In the genomic region with DNA sequence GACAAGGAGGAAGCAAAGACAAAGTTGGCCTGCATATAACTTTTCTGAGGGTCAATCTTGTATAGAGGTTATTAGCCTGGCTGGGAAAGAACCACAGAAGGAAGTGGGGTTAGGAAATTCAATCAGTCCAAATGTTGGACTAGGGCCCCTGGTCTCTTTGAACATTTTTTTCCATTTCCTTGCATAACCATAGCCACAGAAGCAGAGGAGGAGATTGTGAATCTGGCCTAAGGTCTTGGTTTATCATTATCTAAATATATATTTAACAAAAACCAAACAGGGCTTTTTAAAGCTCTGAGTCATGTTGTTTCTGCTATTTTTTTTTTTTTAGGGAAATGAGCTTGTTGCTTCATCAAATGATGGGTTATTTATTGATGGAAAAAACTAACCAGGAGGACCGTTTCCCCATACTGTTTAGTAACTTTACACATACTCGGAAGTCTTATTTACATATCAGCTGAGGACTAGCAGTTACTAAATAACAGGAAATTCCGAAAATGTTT, we compare ENCODE assay signal across 1 cellular context.
TF ChIP-seq lines count a peak whose summit lies in the region.

No MANE protein-coding gene starts in this region.

TF ChIP-seq in SK-N-SH, 30 proteins besides CTCF, POLR2A, EP300 and RAD21 (continued from another document):
- TF ChIP-seq, protein P1, sequence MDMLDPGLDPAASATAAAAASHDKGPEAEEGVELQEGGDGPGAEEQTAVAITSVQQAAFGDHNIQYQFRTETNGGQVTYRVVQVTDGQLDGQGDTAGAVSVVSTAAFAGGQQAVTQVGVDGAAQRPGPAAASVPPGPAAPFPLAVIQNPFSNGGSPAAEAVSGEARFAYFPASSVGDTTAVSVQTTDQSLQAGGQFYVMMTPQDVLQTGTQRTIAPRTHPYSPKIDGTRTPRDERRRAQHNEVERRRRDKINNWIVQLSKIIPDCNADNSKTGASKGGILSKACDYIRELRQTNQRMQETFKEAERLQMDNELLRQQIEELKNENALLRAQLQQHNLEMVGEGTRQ (IDR thresholded peaks at IDR 0.05; ENCODE audit: borderline replicate concordance, low read depth, low read length): no peak
- TF ChIP-seq POLR2AphosphoS5 (IDR thresholded peaks at IDR 0.05; ENCODE audit: low read depth, low read length) (no peak), SIN3A (IDR thresholded peaks at IDR 0.05; ENCODE audit: borderline replicate concordance, low read depth, low read length) (no peak), ELF1 (IDR thresholded peaks at IDR 0.05) (no peak), GABPA (IDR thresholded peaks at IDR 0.05; ENCODE audit: low read depth) (no peak), TEAD4 (IDR thresholded peaks at IDR 0.05; ENCODE audit: borderline replicate concordance, insufficient read depth) (no peak)
TF ChIP-seq in SK-N-SH: peak in this region for 0.
